8 cellular contexts compared by ENCODE assay signal in the genomic region with DNA sequence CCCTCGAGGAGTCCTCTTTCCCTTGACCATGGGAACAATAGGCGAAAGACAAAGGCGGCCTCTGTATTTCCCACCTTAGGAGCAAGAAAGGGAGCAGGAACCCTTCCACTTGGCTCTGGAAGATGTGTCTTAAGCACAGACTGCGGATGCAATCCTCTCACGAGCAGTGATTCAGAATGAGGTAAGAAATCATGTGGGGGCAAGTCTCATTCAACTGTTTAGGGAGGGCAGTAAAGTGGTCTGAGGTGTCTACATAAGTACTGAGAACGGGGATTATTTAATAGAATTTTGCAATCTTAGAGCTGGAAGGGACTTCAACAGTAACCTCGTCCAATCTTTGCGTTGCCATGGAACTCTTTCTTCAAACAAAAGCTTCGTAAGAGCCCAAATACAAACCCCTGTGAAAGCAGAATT. TPM values are rescaled to one million over a fixed set of nuclear protein-coding genes. Genes with fewer than 3 reads are reported as not detected.
A peak's percentile ranks its signal among the peaks of the same experiment; 100 is the strongest.
DNase-seq lines count a peak whose midpoint lies in the region; ATAC-seq and TF ChIP-seq lines count a peak whose summit lies in the region.

No MANE protein-coding gene starts in this region.

- no peak overlapping the region for H3K18ac ChIP-seq in neuronal stem cell (ENCODE audit: low read length)

- no peak overlapping the region for H2AK5ac ChIP-seq in neuronal stem cell (ENCODE audit: low read depth, low read length)

- no peak overlapping the region for H3K14ac ChIP-seq in neuronal stem cell (ENCODE audit: low read length)

- no peak overlapping the region for H2BK12ac ChIP-seq in neuronal stem cell (ENCODE audit: low read length)

- no peak overlapping the region for H3K23ac ChIP-seq in neuronal stem cell (ENCODE audit: low read depth, low read length, poor library complexity)

- H3K4me1 ChIP-seq in Panc1 (ENCODE audit: control insufficient read depth, insufficient read depth, low read length) (peaks cover 15% of the 10 kb centered on the region), neuronal stem cell (ENCODE audit: control insufficient read depth in 2 of 2, insufficient read depth in 1 of 2, low read depth in 1 of 2, low read length in 2 of 2) (peaks cover 11 to 19% of the 10 kb centered on the region in 2 donors)

- peaks cover 1% of the 10 kb centered on the region for H3K79me1 ChIP-seq in neuronal stem cell (ENCODE audit: low read depth, low read length)

- H3K36me3 ChIP-seq in BJ (ENCODE audit: control insufficient read depth, insufficient read depth, low read length): no peaks in the 10 kb centered on the region
- H3K36me3 ChIP-seq in Panc1 (ENCODE audit: control insufficient read depth, insufficient read depth, low read length): no peaks in the 10 kb centered on the region
- no peaks in the 10 kb centered on the region for H3K36me3 ChIP-seq in neuronal stem cell (replicated peaks in 1 of 2; ENCODE audit: control insufficient read depth in 2 of 2, insufficient read depth in 2 of 2, low read length in 2 of 2)

- H3K27ac ChIP-seq in Panc1 (ENCODE audit: low read length) (peak overlapping the region; percentile 29; the same call in 1 of the 2 replicates), neuronal stem cell (replicated peaks; ENCODE audit: low read length) (no peak overlapping the region)

- DNase-seq in BJ (ENCODE audit: low read depth): peak; percentile 81
- DNase-seq in Panc1 (ENCODE audit: low read depth, low spot score): peak; percentile 81
- no peak for DNase-seq in neuronal stem cell (ENCODE audit: low spot score)
- DNase-seq in activated CD4-positive, CD25-positive, alpha-beta regulatory T cell (lab: John Stamatoyannopoulos, UW): no peak
- DNase-seq in NCI-H82 treated with DMSO at 0.1 percent for 48 hours (lab: John Stamatoyannopoulos, UW; ENCODE audit: unreplicated experiment): no peak

- no peak overlapping the region for H4K91ac ChIP-seq in neuronal stem cell (ENCODE audit: low read depth, low read length, poor library complexity)

- in situ Hi-C loops in Panc1 (cut with HindIII; ENCODE audit: low pct_unique_long_range_greater_than_20kb, low sequenced_read_pairs): no loop called here

- no peak overlapping the region for H3K4me2 ChIP-seq in neuronal stem cell (ENCODE audit: insufficient read depth, low read length, poor library complexity, severe bottlenecking)

- CTCF ChIA-PET in BJ (lab: Yijun Ruan, JAX): interaction anchor here (0.7 to 7.4 kb wide), 15 partner anchors 12 to 279 kb away, joined by 3 to 130 read pairs (median 7); a partner anchor contains a TSS
- CTCF ChIA-PET in Panc1 (lab: Charles Lee): interaction anchor here (0.5 to 4.2 kb wide), 4 partner anchors 12 to 195 kb away, joined by 3 to 32 read pairs (median 6); no protein-coding TSS in a partner anchor

- H3K9ac ChIP-seq in neuronal stem cell (ENCODE audit: low read depth, low read length, poor library complexity): no peak overlapping the region

- intact Hi-C loops in Panc1 (cut with micrococcal nuclease; ENCODE audit: unreplicated experiment): loop anchor here (1.0 to 10.0 kb wide), 3 partner anchors 31 to 351 kb away; no protein-coding TSS in a partner anchor

- no peak overlapping the region for H4K8ac ChIP-seq in neuronal stem cell (ENCODE audit: low read depth, low read length)

- no CpG with 5 or more reads among the region's 9 CpGs for WGBS in neuronal stem cell (ENCODE audit: extremely low coverage in 2 of 2, insufficient read length in 2 of 2, insufficient replicate concordance in 1 of 2), 2 donors

- no peak overlapping the region for H2BK15ac ChIP-seq in neuronal stem cell (ENCODE audit: low read length)

- POLR2A ChIA-PET in BJ (lab: Charles Lee) (no interaction called here), Panc1 (lab: Charles Lee) (no interaction called here)

- H2BK120ac ChIP-seq in neuronal stem cell (ENCODE audit: low read depth, low read length): no peak overlapping the region

- BruUV-seq in Panc1 (replicated peaks; lab: Mats Ljungman, UMichigan): no TSS peak

- H3K27me3 ChIP-seq in BJ (ENCODE audit: control insufficient read depth, insufficient read depth, low read length): peaks cover 2% of the 10 kb centered on the region
- peaks cover 4% of the 10 kb centered on the region; the same call in 1 of the 2 replicates for H3K27me3 ChIP-seq in Panc1 (ENCODE audit: control insufficient read depth, insufficient read depth, low read length)
- H3K27me3 ChIP-seq in neuronal stem cell (ENCODE audit: control insufficient read depth in 3 of 3, insufficient read depth in 3 of 3, low read depth in 1 of 3, low read length in 3 of 3): peaks cover 0 to 12% (median 0%) of the 10 kb centered on the region in 3 experiments

- H2BK5ac ChIP-seq in neuronal stem cell (ENCODE audit: low read length): no peak overlapping the region

- no peak for TF ChIP-seq CTCF in BJ (IDR thresholded peaks at IDR 0.05; ENCODE audit: insufficient read depth, low read depth, low read length)
- TF ChIP-seq CTCF in Panc1 (IDR thresholded peaks at IDR 0.05): no peak

- no peak for ATAC-seq in Panc1
- peak; percentile 17 for ATAC-seq in esophagus mucosa
- no peak for ATAC-seq in HG02981 (IDR thresholded peaks at IDR 0.05; ENCODE audit: unreplicated experiment)
- ATAC-seq in GM18520 (IDR thresholded peaks at IDR 0.05; ENCODE audit: unreplicated experiment): no peak

- H3K4me3 ChIP-seq in BJ (ENCODE audit: low read depth, low read length): no peak overlapping the region
- no peak overlapping the region for H3K4me3 ChIP-seq in Panc1 (ENCODE audit: low read depth in 2 of 2, low read length in 2 of 2)
- no peak overlapping the region for H3K4me3 ChIP-seq in neuronal stem cell (ENCODE audit: low read length in 2 of 2)

- H3K9me3 ChIP-seq in Panc1 (ENCODE audit: control insufficient read depth, insufficient read depth, low read depth, low read length): no peaks in the 10 kb centered on the region
- no peaks in the 10 kb centered on the region for H3K9me3 ChIP-seq in neuronal stem cell (replicated peaks in 1 of 2; ENCODE audit: control insufficient read depth in 2 of 2, insufficient read depth in 1 of 2, low read depth in 1 of 2, low read length in 2 of 2)

- peak overlapping the region; percentile 83 for H2AFZ ChIP-seq in neuronal stem cell (ENCODE audit: low read length)

- H3K4ac ChIP-seq in neuronal stem cell (ENCODE audit: low read length): no peak overlapping the region

RNA-seq across cellular contexts. Expression of a gene that starts 1.6 kb away (rescaled TPM):
- polyA plus RNA-seq in BJ (2011; rRNA removed): 7.4 and 10.8 TPM in 2 replicates
- polyA minus RNA-seq in BJ (2011; rRNA and poly(A)+ RNA removed): 7.1 and 8.2 TPM in 2 replicates
- total RNA-seq in Panc1 (2021; ENCODE audit: unreplicated experiment) (12.0 TPM), esophagus mucosa (6.1 TPM)
- 7.2 TPM for polyA plus RNA-seq in Panc1 (2012; ENCODE audit: insufficient read length)
- 15.3 TPM for polyA plus RNA-seq in neuronal stem cell (2013, experiment 1 of 2)
- polyA plus RNA-seq in neuronal stem cell (2013, experiment 2 of 2): 15.9 TPM

RNA-seq across cellular contexts. Expression of a gene that starts 21.4 kb away (rescaled TPM):
- polyA plus RNA-seq in BJ (2011; rRNA removed): 88.7 and 97.4 TPM in 2 replicates
- 27.0 and 41.5 TPM in 2 replicates for polyA minus RNA-seq in BJ (2011; rRNA and poly(A)+ RNA removed)
- total RNA-seq in Panc1 (2021; ENCODE audit: unreplicated experiment) (28.7 TPM), esophagus mucosa (41.8 TPM)
- 28.7 TPM for polyA plus RNA-seq in Panc1 (2012; ENCODE audit: insufficient read length)
- polyA plus RNA-seq in neuronal stem cell (2013, experiment 1 of 2): 36.1 TPM
- polyA plus RNA-seq in neuronal stem cell (2013, experiment 2 of 2): 34.0 TPM

RNA-seq across cellular contexts. Expression of a gene that starts 51.0 kb away (rescaled TPM):
- polyA plus RNA-seq in BJ (2011; rRNA removed): 65.6 and 80.1 TPM in 2 replicates
- polyA minus RNA-seq in BJ (2011; rRNA and poly(A)+ RNA removed): 54.4 and 63.8 TPM in 2 replicates
- total RNA-seq in Panc1 (2021; ENCODE audit: unreplicated experiment) (72.4 TPM), esophagus mucosa (47.3 TPM)
- 52.2 TPM for polyA plus RNA-seq in Panc1 (2012; ENCODE audit: insufficient read length)
- 54.3 TPM for polyA plus RNA-seq in neuronal stem cell (2013, experiment 1 of 2)
- polyA plus RNA-seq in neuronal stem cell (2013, experiment 2 of 2): 54.2 TPM

Comparison
In these comparisons a context has a peak if more than half of its experiments do, and no peak if none do; other contexts are left out.
1. DNase-seq: peak in BJ (single experiment) and Panc1 (single experiment); none in neuronal stem cell (single experiment), activated CD4-positive, CD25-positive, alpha-beta regulatory T cell (0 of 4) and NCI-H82 treated with DMSO at 0.1 percent for 48 hours (single experiment).